In genomic region chr5:143145388-143145787, GRCh38 we compare ENCODE assay signal across 13 cellular contexts.
A peak's percentile ranks its signal among the peaks of the same experiment; 100 is the strongest.
DNase-seq lines count a peak whose midpoint lies in the region; ATAC-seq and TF ChIP-seq lines count a peak whose summit lies in the region.
"Had no signal": no experiment of that assay in that cellular context is flagged by ENCODE, and none has a peak within 500 bp of the region (broad histone marks: within the 10 kb centered on the region; RNA-seq: fewer than 3 reads in every experiment).

No MANE protein-coding gene starts in this region.

- H2BK120ac ChIP-seq in H9 (ENCODE audit: low read depth, low read length, poor library complexity, severe bottlenecking) = no peak overlapping the region

- H3K9me3 ChIP-seq in RWPE2 (ENCODE audit: severe bottlenecking) = no peaks in the 10 kb centered on the region
- H3K9me3 ChIP-seq in H9 (ENCODE audit: control insufficient read depth, low read depth, low read length) = no peaks in the 10 kb centered on the region
- H3K9me3 ChIP-seq in T-helper 17 cell (ENCODE audit: control insufficient read depth, low read length, poor library complexity, severe bottlenecking) = no peaks in the 10 kb centered on the region

- no peak overlapping the region for H2BK5ac ChIP-seq in H9 (ENCODE audit: insufficient read length, low read length)

- no peaks in the 10 kb centered on the region for H3K79me1 ChIP-seq in H9 (ENCODE audit: insufficient read depth, low read depth, low read length, poor library complexity, severe bottlenecking)

- no peak overlapping the region for H3K4ac ChIP-seq in H9 (ENCODE audit: low read depth, low read length)

- H3K27ac ChIP-seq in ACC112 (ENCODE audit: low read depth, low read length) = peak overlapping the region; percentile 87
- peak overlapping the region; percentile 1 for H3K27ac ChIP-seq in RWPE2 (ENCODE audit: poor library complexity, severe bottlenecking)
- peak overlapping the region; percentile 28 for H3K27ac ChIP-seq in rectal smooth muscle tissue (ENCODE audit: low read depth, low read length)
- H3K27ac ChIP-seq in H9 (ENCODE audit: insufficient read length, low read depth, low read length) = no peak overlapping the region

- H3K9ac ChIP-seq in rectal smooth muscle tissue (ENCODE audit: low read length) = no peak overlapping the region
- no peak overlapping the region for H3K9ac ChIP-seq in H9 (ENCODE audit: extremely low read depth, insufficient read length, low read length)

- no peak overlapping the region for H3T11ph ChIP-seq in H9 (ENCODE audit: low read length)

- H3K14ac ChIP-seq in H9 (ENCODE audit: insufficient read depth, low read length) = no peak overlapping the region

- DNase-seq in RWPE2 (ENCODE audit: low spot score) (no peak), fibroblast of villous mesenchyme (ENCODE audit: low read depth) (peak; percentile 38), H9 (no peak), SW480 (ENCODE audit: low spot score) (no peak), T-helper 17 cell (no peak)
- DNase-seq: activated T-cell treated with anti-CD3 and anti-CD28 coated beads for 4 hours; NCI-H1436 treated with DMSO at 0.1 percent for 48 hours; NCI-H748 treated with DMSO at 0.1 percent for 48 hours; SIG-M5; stimulated activated CD4-positive, alpha-beta T cell treated with anti-CD3 and anti-CD28 coated beads, Interleukin-12 subunit alpha, Interleukin-12 subunit beta, amount 100 ng/mL, for 4 hours had no signal

- no peak overlapping the region for H3K56ac ChIP-seq in H9 (ENCODE audit: insufficient read length, low read depth, low read length)

- H3K27ac Mint-ChIP-seq in H9 (no peak overlapping the region), T-helper 17 cell (no peak overlapping the region)

- H3K23ac ChIP-seq in H9 (ENCODE audit: insufficient read length, low read depth, low read length) = no peak overlapping the region

- no peak overlapping the region for H4K8ac ChIP-seq in H9 (replicated peaks; ENCODE audit: insufficient read length, low read depth, low read length)

- no CpG with 5 or more reads among the region's 6 CpGs for WGBS in H9 (ENCODE audit: extremely low coverage, insufficient read length, low lambda C conversion rate)

- no peaks in the 10 kb centered on the region; a peak in 1 of 4 replicates for H3K4me1 Mint-ChIP-seq in H9
- H3K4me1 Mint-ChIP-seq in T-helper 17 cell = peaks cover 2% of the 10 kb centered on the region

- H2BK20ac ChIP-seq in H9 (ENCODE audit: low read depth, low read length, poor library complexity, severe bottlenecking) = no peak overlapping the region

- H3K4me2 ChIP-seq in H9 (ENCODE audit: insufficient read depth, insufficient read length, low read length) = no peak overlapping the region

- H3K18ac ChIP-seq in H9 (ENCODE audit: insufficient read length, low read depth, low read length) = no peak overlapping the region

- no peaks in the 10 kb centered on the region for H3K79me2 ChIP-seq in ACC112 (ENCODE audit: control insufficient read depth, insufficient read depth, low read length, unreplicated experiment)
- no peaks in the 10 kb centered on the region for H3K79me2 ChIP-seq in H9 (ENCODE audit: insufficient read depth, low read length)

- H3K4me3 Mint-ChIP-seq in H9 = no peak overlapping the region
- no peak overlapping the region for H3K4me3 Mint-ChIP-seq in T-helper 17 cell

- H3K4me1 ChIP-seq in ACC112 (ENCODE audit: control insufficient read depth, insufficient read depth, low read length, unreplicated experiment) (peaks cover 41% of the 10 kb centered on the region), RWPE2 (ENCODE audit: insufficient read depth, poor library complexity, severe bottlenecking) (peaks cover 37% of the 10 kb centered on the region), rectal smooth muscle tissue (ENCODE audit: control insufficient read depth, insufficient read depth, low read length) (peaks cover 22% of the 10 kb centered on the region), H9 (ENCODE audit: insufficient read depth, low read length) (no peaks in the 10 kb centered on the region)

- no peak overlapping the region for H4K91ac ChIP-seq in H9 (ENCODE audit: insufficient read length, low read depth, low read length)

- H3K4me3 ChIP-seq in ACC112 (ENCODE audit: low read depth, low read length) (peak overlapping the region; percentile 67), RWPE2 (ENCODE audit: severe bottlenecking) (no peak overlapping the region), fibroblast of villous mesenchyme (ENCODE audit: low read depth, low read length) (no peak overlapping the region), rectal smooth muscle tissue (ENCODE audit: low read length) (no peak overlapping the region)

- no peaks in the 10 kb centered on the region for H3K27me3 ChIP-seq in ACC112 (ENCODE audit: insufficient read depth, low read length)
- H3K27me3 ChIP-seq in RWPE2 (ENCODE audit: insufficient read depth, poor library complexity, severe bottlenecking) = no peaks in the 10 kb centered on the region
- H3K27me3 ChIP-seq in rectal smooth muscle tissue (ENCODE audit: control insufficient read depth, insufficient read depth, low read length) = no peaks in the 10 kb centered on the region
- no peaks in the 10 kb centered on the region for H3K27me3 ChIP-seq in H9 (ENCODE audit: insufficient read depth, low read length)

- no peaks in the 10 kb centered on the region for H4K20me1 ChIP-seq in H9 (ENCODE audit: control insufficient read depth, insufficient read depth, insufficient read length)

- H3K27me3 Mint-ChIP-seq in H9 (ENCODE audit: low read depth) (no peaks in the 10 kb centered on the region), T-helper 17 cell (no peaks in the 10 kb centered on the region)

- no peak overlapping the region for H4K5ac ChIP-seq in H9 (ENCODE audit: insufficient read length, low read depth, low read length)

- no peak overlapping the region for H2AK5ac ChIP-seq in H9 (ENCODE audit: insufficient read length, low read length)

- H3K9me3 Mint-ChIP-seq in H9 = no peaks in the 10 kb centered on the region

- H3K36me3 ChIP-seq in ACC112 (ENCODE audit: insufficient read depth, low read length) (no peaks in the 10 kb centered on the region), RWPE2 (ENCODE audit: low read depth) (no peaks in the 10 kb centered on the region), rectal smooth muscle tissue (ENCODE audit: control insufficient read depth, insufficient read depth, low read length) (no peaks in the 10 kb centered on the region)

- H2BK15ac ChIP-seq in H9 (ENCODE audit: low read depth, low read length) = no peak overlapping the region

- peak overlapping the region; percentile 92 for H2AFZ ChIP-seq in ACC112 (ENCODE audit: low read length, unreplicated experiment)
- no peak overlapping the region for H2AFZ ChIP-seq in H9 (ENCODE audit: low read length)

- TF ChIP-seq CTCF in RWPE2 (IDR thresholded peaks at IDR 0.05; ENCODE audit: poor library complexity, severe bottlenecking) (no peak), fibroblast of villous mesenchyme (IDR thresholded peaks at IDR 0.05; ENCODE audit: insufficient read depth, low read depth, low read length) (no peak), H9 (conservative IDR thresholded peaks at IDR 0.05) (no peak)

- H3K23me2 ChIP-seq in H9 (ENCODE audit: insufficient read length, low read depth, low read length, poor library complexity, severe bottlenecking) = no peaks in the 10 kb centered on the region

- no peak for ATAC-seq in RWPE2 (ENCODE audit: low read depth)
- no peak for ATAC-seq in HG03469 (IDR thresholded peaks at IDR 0.05; ENCODE audit: unreplicated experiment)
- no peak for ATAC-seq in T-helper 17 cell

- no peak overlapping the region for H2BK12ac ChIP-seq in H9 (ENCODE audit: insufficient read length, low read depth, low read length)

- H3K36me3 Mint-ChIP-seq in H9 (ENCODE audit: insufficient read depth in 1 of 3, low read depth in 3 of 3) (peaks cover 4 to 7% (median 4%) of the 10 kb centered on the region in 3 experiments; a peak in 3 of 7 replicates), T-helper 17 cell (ENCODE audit: low read depth) (peaks cover 2% of the 10 kb centered on the region)
